In genomic region chr4:177265729-177266128, GRCh38 we compare ENCODE assay signal across 19 cellular contexts. TPM values are rescaled to one million over a fixed set of nuclear protein-coding genes. Genes with fewer than 3 reads are reported as not detected.
"Had no signal": no experiment of that assay in that cellular context is flagged by ENCODE, and none has a peak within 500 bp of the region (broad histone marks: within the 10 kb centered on the region; RNA-seq: fewer than 3 reads in every experiment).

No MANE protein-coding gene starts in this region.

- ATAC-seq: naive thymus-derived CD4-positive, alpha-beta T cell; psoas muscle had no signal

- H3K9me3 ChIP-seq: left ventricle myocardium inferior, neutrophil, psoas muscle, sigmoid colon had no signal

- DNase-seq: cortex of kidney; dorsolateral prefrontal cortex; effector CD8-positive, alpha-beta T cell; foreskin melanocyte; head of caudate nucleus; hypothalamus; islet precursor cell; left ventricle myocardium inferior; mesendoderm; naive thymus-derived CD4-positive, alpha-beta T cell; psoas muscle; retina; sigmoid colon; stimulated activated CD4-positive, alpha-beta T cell treated with anti-CD3 and anti-CD28 coated beads, Interleukin-12 subunit alpha, Interleukin-12 subunit beta, amount 100 ng/mL, for 4 hours; stimulated activated naive CD4-positive, alpha-beta T cell treated with Interleukin-2 at 50 U/mL for 16 hours; trophoblast cell had no signal

- H3K4me1 ChIP-seq: left ventricle myocardium inferior, psoas muscle, sigmoid colon had no signal

- H3K27ac ChIP-seq: dorsolateral prefrontal cortex, left ventricle myocardium inferior, neutrophil, psoas muscle, sigmoid colon, skin epidermis had no signal

- H3K4me3 ChIP-seq: dorsolateral prefrontal cortex, left ventricle myocardium inferior, psoas muscle, sigmoid colon, skin epidermis had no signal

- H3K36me3 ChIP-seq: left ventricle myocardium inferior, neutrophil, sigmoid colon had no signal

RNA-seq across cellular contexts. Expression of gene NEIL3, which starts 43.9 kb away (rescaled TPM):
- polyA plus RNA-seq: naive thymus-derived CD4-positive, alpha-beta T cell; urinary bladder had no signal
